Comparison of ENCODE assay signal across 8 cellular contexts in genomic region chr7:99365318-99366141, GRCh38. TPM values are rescaled to one million over a fixed set of nuclear protein-coding genes. Genes with fewer than 3 reads are reported as not detected.
DNase-seq lines count a peak whose midpoint lies in the region; ATAC-seq and TF ChIP-seq lines count a peak whose summit lies in the region.

No MANE protein-coding gene starts in this region.

- no peak overlapping the region for H2AFZ ChIP-seq in PC-3 (ENCODE audit: low read length)

- H4K20me1 ChIP-seq in PC-3 (ENCODE audit: low read length): no peaks in the 10 kb centered on the region

- no peaks in the 10 kb centered on the region for H3K9me2 ChIP-seq in PC-3 (replicated peaks; ENCODE audit: low read length)

- H3F3A ChIP-seq in PC-3 (ENCODE audit: low read length, unreplicated experiment): no peaks in the 10 kb centered on the region

- H3K27ac ChIP-seq in PC-3 (ENCODE audit: low read length) (no peak overlapping the region), right cardiac atrium (ENCODE audit: low read length) (no peak overlapping the region)

- ATAC-seq in PC-3 (peak; percentile 79), right cardiac atrium (peak; percentile 67 to 73), GM19463 (IDR thresholded peaks at IDR 0.05; ENCODE audit: unreplicated experiment) (no peak), GM21529 (IDR thresholded peaks at IDR 0.05; ENCODE audit: unreplicated experiment) (no peak)

- intact Hi-C loops in PC-3 (cut with micrococcal nuclease) (no loop called here), right cardiac atrium (cut with DNase I) (no loop called here)

- H3K4me3 ChIP-seq in PC-3 (ENCODE audit: low read length) (no peak overlapping the region), right cardiac atrium (ENCODE audit: low read length) (no peak overlapping the region)

- 84% methylated on average over 17 of the region's 17 CpGs for WGBS in right cardiac atrium

- H3K9ac ChIP-seq in PC-3 (ENCODE audit: low read length): no peak overlapping the region

- no peak overlapping the region for H3K4me2 ChIP-seq in PC-3 (ENCODE audit: low read length)

- peaks cover 40% of the 10 kb centered on the region for H3K36me3 ChIP-seq in PC-3 (ENCODE audit: low read depth, low read length)

- POLR2A ChIA-PET in PC-3 (lab: Charles Lee; ENCODE audit: unreplicated experiment): no interaction called here

- H3K4me1 ChIP-seq in PC-3 (ENCODE audit: insufficient read depth, low read length) (no peaks in the 10 kb centered on the region), right cardiac atrium (ENCODE audit: control insufficient read depth, insufficient read depth, low read length) (no peaks in the 10 kb centered on the region)

- DNase-seq in PC-3: peak; percentile 49
- peak in 3 of 4 experiments; percentile 26 to 69 (median 64) for DNase-seq in activated naive CD4-positive, alpha-beta T cell (lab: John Stamatoyannopoulos, UW)
- DNase-seq in right cardiac atrium: peak in 2 of 3 donors; percentile 74 to 81
- DNase-seq in stimulated activated CD4-positive, alpha-beta T cell treated with anti-CD3 and anti-CD28 coated beads, TNF-alpha, amount 100 ng/mL, for 24 hours (ENCODE audit: low read depth in 3 of 3): peak; percentile 32 to 50 (median 32)
- no peak for DNase-seq in NCI-H446 (lab: John Stamatoyannopoulos, UW)

- no peaks in the 10 kb centered on the region for H3K79me2 ChIP-seq in PC-3 (ENCODE audit: low read length)

- H3K27me3 ChIP-seq in PC-3 (ENCODE audit: low read length): no peaks in the 10 kb centered on the region
- H3K27me3 ChIP-seq in right cardiac atrium (ENCODE audit: control insufficient read depth, insufficient read depth): no peaks in the 10 kb centered on the region

- no peaks in the 10 kb centered on the region for H3K9me3 ChIP-seq in PC-3 (ENCODE audit: low read length)
- H3K9me3 ChIP-seq in right cardiac atrium (ENCODE audit: control insufficient read depth, low read length): no peaks in the 10 kb centered on the region

- CTCF ChIA-PET in PC-3 (lab: Charles Lee): no interaction called here

- no TSS peak for BruUV-seq in PC-3 (replicated peaks; lab: Mats Ljungman, UMichigan)

- TF ChIP-seq CTCF in GM12874 (IDR thresholded peaks at IDR 0.05; ENCODE audit: insufficient read depth, low read depth, low read length): peak; percentile 65
- peak; percentile 68 for TF ChIP-seq CTCF in PC-3 (conservative IDR thresholded peaks at IDR 0.05; ENCODE audit: low read depth, low read length)

RNA-seq across cellular contexts. Expression of gene ARPC1B, which starts 9.0 kb away (rescaled TPM):
- total RNA-seq in PC-3 (2014; rRNA removed) (358 and 381 TPM in 2 replicates), right cardiac atrium (10 to 100 TPM; 35.5 to 65.1 (median 56.6) TPM)
- 52.9 TPM for polyA plus RNA-seq in right cardiac atrium

RNA-seq across cellular contexts. Expression of gene ARPC1A, which starts 39.8 kb away (rescaled TPM):
- 183 and 193 TPM in 2 replicates for total RNA-seq in PC-3 (2014; rRNA removed)
- 100 to 1,000 TPM; 106 to 126 (median 121) TPM for total RNA-seq in right cardiac atrium
- 148 TPM for polyA plus RNA-seq in right cardiac atrium

RNA-seq across cellular contexts. Expression of gene PDAP1, which starts 42.9 kb away (rescaled TPM):
- total RNA-seq in PC-3 (2014; rRNA removed) (58.6 and 84.7 TPM in 2 replicates), right cardiac atrium (10 to 100 TPM; 85.9 to 95.9 (median 90.1) TPM)
- polyA plus RNA-seq in right cardiac atrium: 167 TPM

RNA-seq across cellular contexts. Expression of gene BUD31, which starts 43.2 kb away (rescaled TPM):
- 120 and 144 TPM in 2 replicates for total RNA-seq in PC-3 (2014; rRNA removed)
- total RNA-seq in right cardiac atrium: 10 to 100 TPM; 37.8 to 53.6 (median 44.0) TPM
- 65.1 TPM for polyA plus RNA-seq in right cardiac atrium

Comparison
In these comparisons a context has a peak if more than half of its experiments do, and no peak if none do; other contexts are left out.
1. ATAC-seq: peak in PC-3 (single experiment) and right cardiac atrium (2 of 2); none in GM19463 (single experiment) and GM21529 (single experiment).
2. DNase-seq: peak in PC-3 (single experiment), activated naive CD4-positive, alpha-beta T cell (3 of 4), right cardiac atrium (2 of 3) and stimulated activated CD4-positive, alpha-beta T cell treated with anti-CD3 and anti-CD28 coated beads, TNF-alpha, amount 100 ng/mL, for 24 hours (3 of 3); none in NCI-H446 (0 of 2).